In genomic region chrX:68686684-68687045, GRCh38 we compare ENCODE assay signal across 9 cellular contexts. TPM values are rescaled to one million over a fixed set of nuclear protein-coding genes. Genes with fewer than 3 reads are reported as not detected.
A peak's percentile ranks its signal among the peaks of the same experiment; 100 is the strongest.
DNase-seq lines count a peak whose midpoint lies in the region; ATAC-seq lines count a peak whose summit lies in the region.
"Had no signal": no experiment of that assay in that cellular context is flagged by ENCODE, and none has a peak within 500 bp of the region (broad histone marks: within the 10 kb centered on the region; RNA-seq: fewer than 3 reads in every experiment).

No MANE protein-coding gene starts in this region.

- ATAC-seq in HG02623 (IDR thresholded peaks at IDR 0.05; ENCODE audit: unreplicated experiment): no peak

- WGBS in iPS DF 6.9 (ENCODE audit: insufficient coverage, insufficient read length): no CpG with 5 or more reads among the region's 11 CpGs

- CTCF ChIA-PET in activated CD4-positive, alpha-beta memory T cell treated with anti-CD3 and anti-CD28 coated beads for 36 hours (lab: Charles Lee): interaction anchor here (1.0 kb wide), 1 partner anchor 14 kb away, joined by 3 read pairs; no protein-coding TSS in a partner anchor

- H3K27ac ChIP-seq in iPS DF 6.9 (ENCODE audit: low read length): no peak overlapping the region
- peak overlapping the region; percentile 35 for H3K27ac ChIP-seq in subcutaneous abdominal adipose tissue (ENCODE audit: low read depth, low read length)
- H3K27ac ChIP-seq: BLaER1 had no signal

- H3K4me1 ChIP-seq in iPS DF 6.9 (ENCODE audit: control insufficient read depth, insufficient read depth, low read length): peaks cover 5% of the 10 kb centered on the region; the same call in 1 of the 2 replicates
- peaks cover 0 to 48% (median 8%) of the 10 kb centered on the region in 5 donors for H3K4me1 ChIP-seq in subcutaneous abdominal adipose tissue (ENCODE audit: control insufficient read depth in 5 of 5, insufficient read depth in 5 of 5, low read length in 5 of 5)

- no peak overlapping the region for H3K27ac Mint-ChIP-seq in activated CD4-positive, alpha-beta memory T cell treated with anti-CD3 and anti-CD28 coated beads for 36 hours

- H3K36me3 ChIP-seq in iPS DF 6.9 (ENCODE audit: control insufficient read depth, insufficient read depth, low read length): no peaks in the 10 kb centered on the region
- no peaks in the 10 kb centered on the region for H3K36me3 ChIP-seq in subcutaneous abdominal adipose tissue (ENCODE audit: control insufficient read depth in 5 of 5, insufficient read depth in 5 of 5, low read length in 5 of 5)
- H3K36me3 ChIP-seq: BLaER1 had no signal

- H3K9me3 ChIP-seq in iPS DF 6.9 (ENCODE audit: control insufficient read depth, insufficient read depth, low read length) (no peaks in the 10 kb centered on the region), subcutaneous abdominal adipose tissue (ENCODE audit: control insufficient read depth in 5 of 5, low read length in 5 of 5) (peaks cover 0 to 3% (median 0%) of the 10 kb centered on the region in 5 donors)

- POLR2A ChIA-PET in activated CD4-positive, alpha-beta memory T cell treated with anti-CD3 and anti-CD28 coated beads for 36 hours (lab: Charles Lee): interaction anchor here (1.3 kb wide), 1 partner anchor 115 kb away, joined by 5 read pairs; no protein-coding TSS in a partner anchor

- DNase-seq in NOMO-1 treated with DMSO at 0.1 percent for 48 hours (lab: John Stamatoyannopoulos, UW; ENCODE audit: unreplicated experiment) (peak; percentile 21), NOMO-1 treated with dmso at 0.1 percent for 144 hours (lab: John Stamatoyannopoulos, UW; ENCODE audit: unreplicated experiment) (no peak), iPS DF 6.9 (ENCODE audit: low read depth, low spot score) (no peak), midbrain (lab: John Stamatoyannopoulos, UW) (no peak), NCI-H774 (lab: John Stamatoyannopoulos, UW) (no peak)
- peak; percentile 32 for DNase-seq in activated CD4-positive, alpha-beta memory T cell treated with anti-CD3 and anti-CD28 coated beads for 36 hours

- H3K27me3 ChIP-seq in iPS DF 6.9 (ENCODE audit: control insufficient read depth, insufficient read depth, low read length) (peaks cover 2% of the 10 kb centered on the region; the same call in 1 of the 2 replicates), subcutaneous abdominal adipose tissue (ENCODE audit: control insufficient read depth in 5 of 5, insufficient read depth in 4 of 5, low read length in 5 of 5) (peaks cover 0 to 25% (median 8%) of the 10 kb centered on the region in 5 donors)

- H3K4me3 ChIP-seq in iPS DF 6.9 (ENCODE audit: low read length) (peak overlapping the region; percentile 49; the same call in 1 of the 2 replicates), subcutaneous abdominal adipose tissue (ENCODE audit: low read depth in 1 of 5, low read length in 5 of 5) (peak overlapping the region; percentile 42 to 60 (median 43))
- H3K4me3 ChIP-seq: BLaER1 had no signal

- H3K27me3 Mint-ChIP-seq in activated CD4-positive, alpha-beta memory T cell treated with anti-CD3 and anti-CD28 coated beads for 36 hours: peaks cover 10% of the 10 kb centered on the region

- intact Hi-C loops in activated CD4-positive, alpha-beta memory T cell treated with anti-CD3 and anti-CD28 coated beads for 36 hours (cut with micrococcal nuclease): loop anchor here (10.0 kb wide), 1 partner anchor 182 kb away; no protein-coding TSS in a partner anchor

- no peaks in the 10 kb centered on the region for H3K36me3 Mint-ChIP-seq in activated CD4-positive, alpha-beta memory T cell treated with anti-CD3 and anti-CD28 coated beads for 36 hours

- H3K4me1 Mint-ChIP-seq in activated CD4-positive, alpha-beta memory T cell treated with anti-CD3 and anti-CD28 coated beads for 36 hours (ENCODE audit: low read depth): peaks cover 23% of the 10 kb centered on the region

- H3K9me3 Mint-ChIP-seq in activated CD4-positive, alpha-beta memory T cell treated with anti-CD3 and anti-CD28 coated beads for 36 hours: no peaks in the 10 kb centered on the region

- peak overlapping the region in 1 of 5 donors; percentile 57 for H3K9ac ChIP-seq in subcutaneous abdominal adipose tissue (ENCODE audit: low read length in 5 of 5)
- H3K9ac ChIP-seq: BLaER1 had no signal

- peak overlapping the region; percentile 61 for H3K4me3 Mint-ChIP-seq in activated CD4-positive, alpha-beta memory T cell treated with anti-CD3 and anti-CD28 coated beads for 36 hours

RNA-seq across cellular contexts. Expression of gene STARD8, which starts 39.2 kb away (rescaled TPM):
- under 1 TPM; 0.57 to 0.80 TPM for total RNA-seq in activated CD4-positive, alpha-beta memory T cell treated with anti-CD3 and anti-CD28 coated beads for 36 hours

Comparison
In these comparisons a context has a peak if more than half of its experiments do, and no peak if none do; other contexts are left out.
1. DNase-seq: peak in NOMO-1 treated with DMSO at 0.1 percent for 48 hours (single experiment) and activated CD4-positive, alpha-beta memory T cell treated with anti-CD3 and anti-CD28 coated beads for 36 hours (single experiment); none in NOMO-1 treated with dmso at 0.1 percent for 144 hours (single experiment), iPS DF 6.9 (single experiment), midbrain (single experiment) and NCI-H774 (single experiment).